Comparison of ENCODE assay signal across 1 cellular context in genomic region chr19:45523642-45524256, GRCh38.
TF ChIP-seq lines count a peak whose summit lies in the region.

No MANE protein-coding gene starts in this region.

TF ChIP-seq in GM12878, 131 proteins besides CTCF, POLR2A, EP300 and RAD21 (continued from another document and continues in another):
- TF ChIP-seq ETV6 (conservative IDR thresholded peaks at IDR 0.05 in 1 of 2, IDR thresholded peaks at IDR 0.05 in 1 of 2; ENCODE audit: borderline replicate concordance in 1 of 2, low read depth in 1 of 2) = no peak
- no peak for TF ChIP-seq MTA2 (IDR thresholded peaks at IDR 0.05; ENCODE audit: low read depth)
- TF ChIP-seq RBBP5 (conservative IDR thresholded peaks at IDR 0.05) = no peak
- TF ChIP-seq YBX1 (IDR thresholded peaks at IDR 0.05) = no peak
- TF ChIP-seq GATAD2B (conservative IDR thresholded peaks at IDR 0.05; ENCODE audit: low read depth) = no peak
- TF ChIP-seq SREBF2 (IDR thresholded peaks at IDR 0.05; ENCODE audit: low read length) = no peak
- TF ChIP-seq SMAD5 (IDR thresholded peaks at IDR 0.05; ENCODE audit: low read depth) = no peak
- peak; percentile 94 for TF ChIP-seq SIX5 (IDR thresholded peaks at IDR 0.05; ENCODE audit: low read depth, low read length, severe bottlenecking)
- peak in 1 of 2 experiments; percentile 58; a peak in 1 of 4 replicates for TF ChIP-seq IKZF2 (IDR thresholded peaks at IDR 0.05)
- no peak for TF ChIP-seq STAT3 (IDR thresholded peaks at IDR 0.05; ENCODE audit: low read depth, low read length)
- TF ChIP-seq SIN3A (IDR thresholded peaks at IDR 0.05; ENCODE audit: low read depth, low read length) = no peak; the same call in 1 of the 2 replicates
- peak; percentile 76 for TF ChIP-seq IKZF1 (conservative IDR thresholded peaks at IDR 0.05)
- no peak for TF ChIP-seq E4F1 (IDR thresholded peaks at IDR 0.05; ENCODE audit: borderline replicate concordance, partially characterized antibody)
- no peak for TF ChIP-seq POU2F2 (IDR thresholded peaks at IDR 0.05; ENCODE audit: borderline replicate concordance, low read depth, low read length)
- peak; percentile 61; the same call in 1 of the 2 replicates for TF ChIP-seq CREM (IDR thresholded peaks at IDR 0.05; ENCODE audit: low read depth)
- no peak for TF ChIP-seq ZBTB33 (IDR thresholded peaks at IDR 0.05)
- no peak for TF ChIP-seq ASH2L (IDR thresholded peaks at IDR 0.05; ENCODE audit: borderline replicate concordance, low read depth)
- no peak for TF ChIP-seq HDAC6 (IDR thresholded peaks at IDR 0.05; ENCODE audit: unreplicated experiment)
- no peak for TF ChIP-seq SRF (IDR thresholded peaks at IDR 0.05; ENCODE audit: low read depth in 2 of 2, low read length in 2 of 2)
- TF ChIP-seq PRDM15 (CRISPR knock-in tag; IDR thresholded peaks at IDR 0.05) = no peak
- no peak for TF ChIP-seq USF1 (IDR thresholded peaks at IDR 0.05; ENCODE audit: borderline replicate concordance, extremely low read length, insufficient read depth, low read depth, low read length)
- no peak for TF ChIP-seq CEBPZ (IDR thresholded peaks at IDR 0.05; ENCODE audit: low read depth, low read length)
- peak; percentile 65; the same call in 1 of the 2 replicates for TF ChIP-seq MXI1 (IDR thresholded peaks at IDR 0.05; ENCODE audit: low read depth, low read length)
- TF ChIP-seq PAX8 (IDR thresholded peaks at IDR 0.05) = no peak
- peak; percentile 14; the same call in 1 of the 2 replicates for TF ChIP-seq ATF7 (IDR thresholded peaks at IDR 0.05; ENCODE audit: low read depth)
- TF ChIP-seq ZZZ3 (IDR thresholded peaks at IDR 0.05; ENCODE audit: control insufficient read depth, insufficient read length, low read depth) = no peak
- TF ChIP-seq ZNF207 (IDR thresholded peaks at IDR 0.05; ENCODE audit: borderline replicate concordance) = no peak
- TF ChIP-seq BACH1 (IDR thresholded peaks at IDR 0.05; ENCODE audit: borderline replicate concordance) = 0 out of 2 replicates have a peak, but pooled peaks have one; percentile 18
- TF ChIP-seq SMARCA5 (IDR thresholded peaks at IDR 0.05) = no peak
- peak; percentile 8 for TF ChIP-seq RELA (IDR thresholded peaks at IDR 0.05; ENCODE audit: borderline replicate concordance, partially characterized antibody)
- no peak for TF ChIP-seq ELK1 (IDR thresholded peaks at IDR 0.05; ENCODE audit: low read depth, low read length)
- no peak for TF ChIP-seq E2F8 (IDR thresholded peaks at IDR 0.05; ENCODE audit: low read depth, partially characterized antibody)
- TF ChIP-seq MLLT1 (IDR thresholded peaks at IDR 0.05) = no peak
- no peak; a peak in 1 of 3 replicates for TF ChIP-seq EGR1 (IDR thresholded peaks at IDR 0.05; ENCODE audit: borderline replicate concordance in 1 of 2, low read depth in 2 of 2, low read length in 2 of 2)
- peak; percentile 53 for TF ChIP-seq DPF2 (IDR thresholded peaks at IDR 0.05)
- TF ChIP-seq BCLAF1 (IDR thresholded peaks at IDR 0.05) = no peak
- no peak for TF ChIP-seq NFXL1 (IDR thresholded peaks at IDR 0.05; ENCODE audit: borderline replicate concordance)
- TF ChIP-seq KLF5 (IDR thresholded peaks at IDR 0.05; ENCODE audit: partially characterized antibody) = no peak
